Comparison of ENCODE assay signal across 8 cellular contexts in the genomic region with DNA sequence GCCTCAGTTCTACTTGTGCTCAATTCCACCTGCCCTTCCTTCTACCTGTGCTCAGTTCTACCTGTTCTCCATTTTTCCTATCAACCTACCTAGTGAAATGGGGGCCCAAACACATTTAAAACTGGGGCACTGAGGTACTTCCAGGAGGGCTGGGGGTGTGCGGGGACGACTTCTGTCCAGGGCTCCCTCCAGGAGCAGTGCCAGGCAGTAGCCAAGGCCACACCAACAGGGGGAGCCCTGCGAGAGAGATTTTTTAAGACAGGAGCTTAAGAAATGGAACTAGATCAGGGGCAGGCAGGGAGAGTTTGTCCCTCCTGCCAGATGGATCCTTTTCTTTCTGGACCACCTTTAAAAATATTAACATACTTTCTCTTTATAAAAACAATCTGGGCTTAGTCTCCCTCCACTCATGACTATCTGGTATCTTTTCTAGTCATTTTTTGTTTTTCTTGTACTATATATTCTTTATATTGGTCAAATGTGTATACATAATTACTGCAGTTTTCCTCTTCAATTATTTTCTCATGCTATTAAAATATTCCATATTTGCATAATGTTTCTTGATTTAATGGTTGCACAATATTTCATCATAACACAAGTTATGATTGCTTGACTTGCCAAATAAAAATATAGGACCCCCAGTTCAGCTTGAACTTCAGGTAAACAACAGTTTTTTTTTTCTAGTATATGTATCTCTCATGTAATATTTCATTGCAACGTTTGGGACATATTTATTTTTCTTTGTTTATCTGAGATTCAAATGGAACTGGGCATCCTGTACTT. TPM values are rescaled to one million over a fixed set of nuclear protein-coding genes. Genes with fewer than 3 reads are reported as not detected.
DNase-seq lines count a peak whose midpoint lies in the region; ATAC-seq and TF ChIP-seq lines count a peak whose summit lies in the region.

No MANE protein-coding gene starts in this region.

- no peak overlapping the region for H3K27ac Mint-ChIP-seq in activated CD4-positive, alpha-beta T cell treated with anti-CD3 and anti-CD28 coated beads for 36 hours

- peaks cover 9% of the 10 kb centered on the region for H3K27me3 Mint-ChIP-seq in activated CD4-positive, alpha-beta T cell treated with anti-CD3 and anti-CD28 coated beads for 36 hours

- in situ Hi-C loops in astrocyte of the cerebellum (cut with HindIII; ENCODE audit: low sequenced_read_pairs) = no loop called here

- CTCF ChIA-PET in activated CD4-positive, alpha-beta T cell treated with anti-CD3 and anti-CD28 coated beads for 36 hours (lab: Charles Lee) = interaction anchor here (0.7 to 3.4 kb wide), 4 partner anchors 10 to 610 kb away, joined by 3 to 11 read pairs (median 4); no protein-coding TSS in a partner anchor

- no peaks in the 10 kb centered on the region for H3K9me3 ChIP-seq in left lung

- peak; percentile 70 for DNase-seq in activated CD4-positive, alpha-beta T cell treated with anti-CD3 and anti-CD28 coated beads for 36 hours
- DNase-seq in activated CD4-positive, alpha-beta T cell treated with anti-CD3 and anti-CD28 coated beads for 1 hour = no peak
- peak; percentile 82 for DNase-seq in NCI-H82 (lab: John Stamatoyannopoulos, UW)
- DNase-seq in astrocyte of the cerebellum (ENCODE audit: low read depth) = peak; percentile 1
- DNase-seq in left lung = no peak
- no peak for DNase-seq in middle frontal gyrus (ENCODE audit: extremely low spot score, low spot score)
- no peak for DNase-seq in COR-L47 (lab: John Stamatoyannopoulos, UW)

- intact Hi-C loops in activated CD4-positive, alpha-beta T cell treated with anti-CD3 and anti-CD28 coated beads for 36 hours (cut with DNase I, micrococcal nuclease) = loop anchor here in 1 of 2 experiments (2.0 kb wide), 2 partner anchors 111 to 609 kb away; no protein-coding TSS in a partner anchor
- intact Hi-C loops in left lung (cut with DNase I) = no loop called here

- no peaks in the 10 kb centered on the region for H3K27me3 ChIP-seq in left lung

- no peak overlapping the region for H3K27ac ChIP-seq in left lung

- no peaks in the 10 kb centered on the region for H3K4me1 ChIP-seq in left lung

- H3K36me3 ChIP-seq in left lung = peaks cover 0 to 9% of the 10 kb centered on the region in 2 donors

- no peak overlapping the region for H3K4me3 Mint-ChIP-seq in activated CD4-positive, alpha-beta T cell treated with anti-CD3 and anti-CD28 coated beads for 36 hours

- TF ChIP-seq CTCF in astrocyte of the cerebellum (IDR thresholded peaks at IDR 0.05; ENCODE audit: low read depth, low read length, missing control alignments) (peak; percentile 65), left lung (IDR thresholded peaks at IDR 0.05) (peak in 1 of 2 donors; percentile 34)

- no peaks in the 10 kb centered on the region for H3K4me1 Mint-ChIP-seq in activated CD4-positive, alpha-beta T cell treated with anti-CD3 and anti-CD28 coated beads for 36 hours

- POLR2A ChIA-PET in activated CD4-positive, alpha-beta T cell treated with anti-CD3 and anti-CD28 coated beads for 36 hours (lab: Charles Lee) = no interaction called here

- no peaks in the 10 kb centered on the region for H3K9me3 Mint-ChIP-seq in activated CD4-positive, alpha-beta T cell treated with anti-CD3 and anti-CD28 coated beads for 36 hours (ENCODE audit: low read depth)

- peak; percentile 60 for ATAC-seq in activated CD4-positive, alpha-beta T cell treated with anti-CD3 and anti-CD28 coated beads for 36 hours
- peak; percentile 80 for ATAC-seq in left lung
- ATAC-seq in activated CD4-positive, CD25-positive, alpha-beta regulatory T cell treated with anti-CD3 and anti-CD28 coated beads, Interleukin-2, amount 50 U/mL, for 24 hours = no peak

- no peaks in the 10 kb centered on the region for H3K36me3 Mint-ChIP-seq in activated CD4-positive, alpha-beta T cell treated with anti-CD3 and anti-CD28 coated beads for 36 hours (ENCODE audit: low read depth)

- H3K4me3 ChIP-seq in astrocyte of the cerebellum (ENCODE audit: low read depth, low read length) (no peak overlapping the region), left lung (no peak overlapping the region)

RNA-seq across cellular contexts. Expression of a gene that starts 47.3 kb away (rescaled TPM):
- not detected for total RNA-seq in activated CD4-positive, alpha-beta T cell treated with anti-CD3 and anti-CD28 coated beads for 36 hours
- under 1 TPM; 0.10 to 0.82 TPM for total RNA-seq in left lung

Comparison
In these comparisons a context has a peak if more than half of its experiments do, and no peak if none do; other contexts are left out.
1. DNase-seq: peak in activated CD4-positive, alpha-beta T cell treated with anti-CD3 and anti-CD28 coated beads for 36 hours (single experiment), NCI-H82 (single experiment) and astrocyte of the cerebellum (single experiment); none in activated CD4-positive, alpha-beta T cell treated with anti-CD3 and anti-CD28 coated beads for 1 hour (single experiment), left lung (0 of 2), middle frontal gyrus (single experiment) and COR-L47 (single experiment).
2. ATAC-seq: peak in activated CD4-positive, alpha-beta T cell treated with anti-CD3 and anti-CD28 coated beads for 36 hours (single experiment) and left lung (single experiment); none in activated CD4-positive, CD25-positive, alpha-beta regulatory T cell treated with anti-CD3 and anti-CD28 coated beads, Interleukin-2, amount 50 U/mL, for 24 hours (0 of 2).